Comparison of ENCODE assay signal across 9 cellular contexts in genomic region chr6:36977470-36977941, GRCh38. TPM values are rescaled to one million over a fixed set of nuclear protein-coding genes. Genes with fewer than 3 reads are reported as not detected.
DNase-seq lines count a peak whose midpoint lies in the region; ATAC-seq, FAIRE-seq and TF ChIP-seq lines count a peak whose summit lies in the region.
"Had no signal": no experiment of that assay in that cellular context is flagged by ENCODE, and none has a peak within 500 bp of the region (broad histone marks: within the 10 kb centered on the region; RNA-seq: fewer than 3 reads in every experiment).

No MANE protein-coding gene starts in this region.

- H3K4me1 Mint-ChIP-seq in effector memory CD8-positive, alpha-beta T cell (ENCODE audit: low read depth in 2 of 2) = peaks cover 24 to 25% of the 10 kb centered on the region in 2 donors

- ATAC-seq in effector memory CD8-positive, alpha-beta T cell (replicated peaks) = peak; percentile 58
- no peak for ATAC-seq in pancreas
- ATAC-seq in GM21825 (IDR thresholded peaks at IDR 0.05; ENCODE audit: unreplicated experiment) = no peak
- ATAC-seq in HG03097 (IDR thresholded peaks at IDR 0.05; ENCODE audit: low FRiP score, unreplicated experiment) = no peak
- no peak for ATAC-seq in GM18511 (IDR thresholded peaks at IDR 0.05; ENCODE audit: unreplicated experiment)

- intact Hi-C loops in pancreas (cut with DNase I) = loop anchor here in 1 of 3 donors (10.0 kb wide), 1 partner anchor 73 kb away; no protein-coding TSS in a partner anchor

- H3K27ac ChIP-seq in pancreas = no peak overlapping the region
- H3K27ac ChIP-seq in small intestine (ENCODE audit: low read depth in 1 of 2, low read length in 1 of 2) = no peak overlapping the region

- H3K9me3 Mint-ChIP-seq in effector memory CD8-positive, alpha-beta T cell = no peaks in the 10 kb centered on the region

- peaks cover 11 to 55% (median 26%) of the 10 kb centered on the region in 3 donors for H3K36me3 ChIP-seq in pancreas
- H3K36me3 ChIP-seq in small intestine (ENCODE audit: control insufficient read depth in 2 of 2, insufficient read depth in 2 of 2, low read length in 2 of 2) = peaks cover 24 to 29% of the 10 kb centered on the region in 2 donors

- no peaks in the 10 kb centered on the region for H3K27me3 Mint-ChIP-seq in effector memory CD8-positive, alpha-beta T cell

- H3K4me1 ChIP-seq in pancreas (peaks cover 0 to 24% (median 16%) of the 10 kb centered on the region in 3 donors), small intestine (ENCODE audit: control insufficient read depth in 2 of 2, insufficient read depth in 1 of 2, low read depth in 1 of 2, low read length in 1 of 2) (no peaks in the 10 kb centered on the region)

- no peak overlapping the region for H3K4me3 Mint-ChIP-seq in effector memory CD8-positive, alpha-beta T cell

- FAIRE-seq in pancreas (lab: Jason Lieb, UNC) (no peak), small intestine (lab: Jason Lieb, UNC) (no peak)

- 74 to 79% methylated on average over 16 of the region's 16 CpGs for WGBS in pancreas, 2 donors
- 74 to 86% (median 84%) methylated on average over 16 of the region's 16 CpGs for WGBS in small intestine, 3 donors

- H3K9me3 ChIP-seq in pancreas (no peaks in the 10 kb centered on the region), small intestine (ENCODE audit: control insufficient read depth, low read depth) (no peaks in the 10 kb centered on the region)
- H3K9me3 ChIP-seq: upper lobe of left lung had no signal

- TF ChIP-seq CTCF in LNCAP (IDR thresholded peaks at IDR 0.05) (peak; percentile 28; the same call in 1 of the 2 replicates), pancreas (IDR thresholded peaks at IDR 0.05) (peak in 3 of 4 donors; percentile 8 to 27 (median 11))

- DNase-seq in Daoy (ENCODE audit: low read depth) (peak; percentile 36), pancreas (no peak), small intestine (no peak)
- DNase-seq in effector memory CD8-positive, alpha-beta T cell = no peak

- H3K36me3 Mint-ChIP-seq in effector memory CD8-positive, alpha-beta T cell (ENCODE audit: insufficient read depth) = peaks cover 82% of the 10 kb centered on the region

- no peak overlapping the region for H3K27ac Mint-ChIP-seq in effector memory CD8-positive, alpha-beta T cell

- H3K27me3 ChIP-seq in pancreas (no peaks in the 10 kb centered on the region), small intestine (ENCODE audit: control insufficient read depth in 2 of 2, insufficient read depth in 2 of 2, low read length in 2 of 2) (no peaks in the 10 kb centered on the region)
- H3K27me3 ChIP-seq: upper lobe of left lung had no signal

- H3K4me3 ChIP-seq in pancreas (no peak overlapping the region), small intestine (ENCODE audit: low read depth in 1 of 2, low read length in 2 of 2) (no peak overlapping the region)
- H3K4me3 ChIP-seq: upper lobe of left lung had no signal

RNA-seq across cellular contexts. Expression of gene MTCH1, which starts 8.5 kb away (rescaled TPM):
- total RNA-seq in Daoy (2014; rRNA removed; shearing (Covaris generic)) = 279 and 292 TPM in 2 replicates
- 100 to 1,000 TPM in 2 of 6 donors, 10 to 100 TPM in 4; 83.6 to 102 (median 87.2) TPM for total RNA-seq in pancreas
- polyA plus RNA-seq in pancreas (100 to 1,000 TPM in 1 of 2 donors, 10 to 100 TPM in 1; 66.8 to 146 TPM), small intestine (100 to 1,000 TPM; 122 to 134 (median 125) TPM)

RNA-seq across cellular contexts. Expression of gene PI16, which starts 23.0 kb away (rescaled TPM):
- 0.06 TPM in 1 of 2 replicates, not detected in the other for total RNA-seq in Daoy (2014; rRNA removed; shearing (Covaris generic))
- 1 to 10 TPM in 2 of 6 donors, under 1 TPM in 4; 0.23 to 6.9 (median 0.72) TPM for total RNA-seq in pancreas
- polyA plus RNA-seq in pancreas = 1 to 10 TPM; 3.0 to 7.3 TPM
- 1 to 10 TPM in 1 of 3 donors, under 1 TPM in 1, not detected in 1; 0.27 to 2.3 TPM for polyA plus RNA-seq in small intestine

RNA-seq across cellular contexts. Expression of gene FGD2, which starts 27.9 kb away (rescaled TPM):
- total RNA-seq in Daoy (2014; rRNA removed; shearing (Covaris generic)) = not detected in 2 replicates
- 10 to 100 TPM in 1 of 6 donors, 1 to 10 TPM in 4, under 1 TPM in 1; 0.98 to 13.2 (median 3.3) TPM for total RNA-seq in pancreas
- polyA plus RNA-seq in pancreas (1 to 10 TPM; 1.7 to 3.2 TPM), small intestine (1 to 10 TPM; 1.1 to 8.8 (median 5.7) TPM)
